18 cellular contexts compared by ENCODE assay signal in the genomic region with DNA sequence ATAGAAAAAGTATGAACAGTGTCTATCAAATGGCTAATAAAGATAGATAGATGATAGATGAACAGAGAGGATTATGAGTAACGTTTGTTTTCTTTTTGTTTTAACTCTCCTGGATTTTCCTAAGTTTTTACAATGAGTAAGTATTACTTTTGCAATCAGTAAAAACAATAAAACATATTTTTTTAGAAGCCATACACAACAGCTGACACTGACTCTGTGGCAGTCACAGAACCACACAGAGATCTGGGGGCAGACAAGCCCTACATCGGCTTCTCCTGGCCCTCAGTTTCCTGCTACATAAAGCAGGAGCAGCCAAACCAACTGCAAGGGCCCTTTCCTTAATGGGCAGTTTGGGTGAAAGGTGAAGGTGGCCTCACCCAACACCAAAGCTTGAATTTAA.
"Had no signal": no experiment of that assay in that cellular context is flagged by ENCODE, and none has a peak within 500 bp of the region (broad histone marks: within the 10 kb centered on the region; RNA-seq: fewer than 3 reads in every experiment).

No MANE protein-coding gene starts in this region.

- DNase-seq: effector memory CD8-positive, alpha-beta T cell; islet precursor cell; left lung; lower lobe of right lung; mesenchymal stem cell; naive B cell; occipital lobe; right lobe of liver; stimulated activated CD4-positive, alpha-beta T cell treated with anti-CD3 and anti-CD28 coated beads, Interleukin-12 subunit alpha, Interleukin-12 subunit beta, amount 100 ng/mL, for 4 hours; stimulated activated naive CD4-positive, alpha-beta T cell; stomach had no signal

- H3K4me1 ChIP-seq: prostate gland, right lobe of liver, suprapubic skin, tibial nerve had no signal

- ATAC-seq: effector memory CD8-positive, alpha-beta T cell; left lung; lower lobe of right lung; right lobe of liver had no signal

- H3K79me2 ChIP-seq: parathyroid adenoma had no signal

- H2AFZ ChIP-seq: parathyroid adenoma had no signal

- H3K9me3 ChIP-seq: left lung, lower lobe of right lung, prostate gland, right lobe of liver, stomach, suprapubic skin, tibial nerve had no signal

- H3K27ac ChIP-seq: epithelial cell of prostate, left lung, lower lobe of right lung, parathyroid adenoma, prostate gland, right lobe of liver, stomach, suprapubic skin, tibial nerve had no signal

- H3K27me3 ChIP-seq: left lung, right lobe of liver, stomach, suprapubic skin, tibial nerve had no signal

- H3K9ac ChIP-seq: parathyroid adenoma had no signal

- FAIRE-seq: frontal cortex had no signal

- H3K36me3 ChIP-seq: prostate gland, right lobe of liver had no signal

- H3K4me3 ChIP-seq: left lung, lower lobe of right lung, prostate gland, right lobe of liver, skin epidermis, stomach, suprapubic skin, tibial nerve had no signal
